In the genomic region with DNA sequence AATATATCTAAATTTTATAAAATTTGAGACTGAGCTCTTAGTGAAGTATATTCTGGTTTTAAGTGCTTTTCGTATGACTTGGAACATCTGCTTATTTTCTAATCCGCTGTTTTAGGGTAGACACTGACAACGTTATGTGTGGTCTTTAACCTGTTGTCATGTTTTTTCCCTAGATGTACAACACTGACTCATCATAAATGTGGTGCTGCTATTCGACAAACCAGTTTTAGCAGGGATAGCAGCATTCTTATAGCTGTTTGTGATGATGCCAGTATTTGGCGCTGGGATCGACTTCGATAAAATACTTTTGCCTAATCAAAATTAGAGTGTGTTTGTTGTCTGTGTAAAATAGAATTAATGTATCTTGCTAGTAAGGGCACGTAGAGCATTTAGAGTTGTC, we compare ENCODE assay signal across 1 cellular context.
TF ChIP-seq lines count a peak whose summit lies in the region.

No MANE protein-coding gene starts in this region.

TF ChIP-seq in IMR-90, 13 proteins besides CTCF, POLR2A, EP300 and RAD21:
- TF ChIP-seq MAFK (IDR thresholded peaks at IDR 0.05; ENCODE audit: low read depth, low read length): peak; percentile 38; the same call in 1 of the 2 replicates
- TF ChIP-seq CHD1 (IDR thresholded peaks at IDR 0.05; ENCODE audit: low read depth, low read length): no peak
